8 cellular contexts compared by ENCODE assay signal in genomic region chr16:69132424-69133252, GRCh38. TPM values are rescaled to one million over a fixed set of nuclear protein-coding genes. Genes with fewer than 3 reads are reported as not detected.
DNase-seq lines count a peak whose midpoint lies in the region; ATAC-seq and TF ChIP-seq lines count a peak whose summit lies in the region.

TSS of gene CHTF8 (minus strand) at chr16:69132588. CDS start at chr16:69121458, 11,130 bp downstream.
TSS of gene UTP4 (plus strand) at chr16:69132649. CDS start at chr16:69133460, 811 bp downstream.

- intact Hi-C loops in right lobe of liver (cut with DNase I) = no loop called here

- WGBS in right lobe of liver (ENCODE audit: insufficient coverage, low coverage, low lambda C conversion rate, missing lambda C conversion rate) = 3% methylated on average over 13 of the region's 78 CpGs

- H3K4me1 ChIP-seq in right lobe of liver = peaks cover 0 to 29% (median 0%) of the 10 kb centered on the region in 4 donors

- TF ChIP-seq CTCF in AG10803 (conservative IDR thresholded peaks at IDR 0.05; ENCODE audit: low read length) (no peak), right lobe of liver (IDR thresholded peaks at IDR 0.05) (no peak)

- DNase-seq in AG10803 (ENCODE audit: low read depth) (peak; percentile 73), NCI-H69 (lab: John Stamatoyannopoulos, UW) (peak; percentile 86), dermis blood vessel endothelial cell (peak; percentile 90), right lobe of liver (peak; percentile 89 to 90 (median 90))
- peak; percentile 79 to 80 for DNase-seq in activated CD4-positive, alpha-beta T cell treated with anti-CD3 and anti-CD28 coated beads, Interleukin-2, amount 50 U/mL, for 24 hours (ENCODE audit: low read depth in 1 of 2, low spot score in 1 of 2)
- peak; percentile 88 for DNase-seq in stimulated activated CD4-positive, alpha-beta T cell treated with anti-CD3 and anti-CD28 coated beads, Interleukin-4, amount 100 ng/mL, for 24 hours

- H3K27ac ChIP-seq in right lobe of liver = peak within 1 kb of the TSS; percentile 68 to 91 (median 87)

- in situ Hi-C loops in GM18951 (cut with MboI; ENCODE audit: low sequenced_read_pairs, unreplicated experiment) = no loop called here

- no peaks in the 10 kb centered on the region for H3K27me3 ChIP-seq in right lobe of liver

- H3K4me3 ChIP-seq in AG10803 (ENCODE audit: low read length) = peak within 1 kb of the TSS; percentile 98
- H3K4me3 ChIP-seq in right lobe of liver = peak within 1 kb of the TSS; percentile 87 to 93 (median 90)

- peak; percentile 94 for TF ChIP-seq POLR2A in GM18951 (IDR thresholded peaks at IDR 0.05; ENCODE audit: extremely low read depth, insufficient read depth, insufficient read length)
- TF ChIP-seq POLR2A in right lobe of liver (IDR thresholded peaks at IDR 0.05) = peak; percentile 94

- H3K36me3 ChIP-seq in right lobe of liver = peaks cover 0 to 13% (median 0%) of the 10 kb centered on the region in 4 donors

- peak; percentile 89 for ATAC-seq in HG03175 (IDR thresholded peaks at IDR 0.05; ENCODE audit: unreplicated experiment)
- ATAC-seq in right lobe of liver = peak; percentile 90 to 95 (median 94)

- H3K9me3 ChIP-seq in right lobe of liver = no peaks in the 10 kb centered on the region

RNA-seq across cellular contexts. Expression of gene CHTF8, which starts in this region (rescaled TPM):
- total RNA-seq in dermis blood vessel endothelial cell (89.9 and 160 TPM in 2 replicates), right lobe of liver (10 to 100 TPM; 56.6 to 78.3 (median 65.4) TPM)

RNA-seq across cellular contexts. Expression of gene UTP4, which starts in this region (rescaled TPM):
- total RNA-seq in dermis blood vessel endothelial cell = 14.1 and 26.7 TPM in 2 replicates
- 10 to 100 TPM; 13.9 to 22.2 (median 19.6) TPM for total RNA-seq in right lobe of liver

Comparison
In these comparisons a context has a peak if more than half of its experiments do, and no peak if none do; other contexts are left out.
1. Peak in every context shown above with its lines: DNase-seq, ATAC-seq, H3K4me3 ChIP-seq and H3K27ac ChIP-seq.